ENCODE assay signal across 22 cellular contexts in the genomic region with DNA sequence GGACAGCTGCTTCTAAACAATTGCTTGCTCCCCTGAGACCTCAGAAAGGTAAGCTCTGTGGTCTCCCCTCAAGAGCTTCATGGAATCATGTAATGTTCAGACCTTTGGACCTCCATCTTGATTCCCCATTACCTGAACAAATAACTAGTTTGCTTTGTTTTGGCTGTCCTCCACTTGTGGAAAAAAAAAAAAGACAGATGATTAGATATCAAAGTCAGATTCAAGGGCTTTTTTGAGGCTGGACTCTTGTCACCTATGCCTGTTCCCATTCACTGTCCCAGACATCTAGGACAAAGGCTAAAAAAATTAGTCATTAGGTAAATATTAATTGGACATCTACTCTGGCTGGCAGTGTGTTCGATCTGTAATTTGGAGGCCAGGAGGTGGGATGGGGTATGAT. TPM values are rescaled to one million over a fixed set of nuclear protein-coding genes. Genes with fewer than 3 reads are reported as not detected.
DNase-seq lines count a peak whose midpoint lies in the region; ATAC-seq, FAIRE-seq and TF ChIP-seq lines count a peak whose summit lies in the region.
"Had no signal": no experiment of that assay in that cellular context is flagged by ENCODE, and none has a peak within 500 bp of the region (broad histone marks: within the 10 kb centered on the region; RNA-seq: fewer than 3 reads in every experiment).

No MANE protein-coding gene starts in this region.

- H3K4me1 ChIP-seq in BLaER1 = peaks cover 66% of the 10 kb centered on the region
- H3K4me1 ChIP-seq in PC-9 (replicated peaks; ENCODE audit: insufficient read depth) = peaks cover 17% of the 10 kb centered on the region
- H3K4me1 ChIP-seq in HepG2 (ENCODE audit: insufficient read depth, low read length) = peaks cover 18% of the 10 kb centered on the region

- H3K79me2 ChIP-seq in PC-9 (ENCODE audit: low read depth) (no peaks in the 10 kb centered on the region), HepG2 (ENCODE audit: insufficient read depth, low read length) (no peaks in the 10 kb centered on the region)

- intact Hi-C loops in PC-9 (cut with micrococcal nuclease; ENCODE audit: unreplicated experiment) = no loop called here
- intact Hi-C loops in HepG2 (cut with micrococcal nuclease; ENCODE audit: unreplicated experiment) = no loop called here

- H3K36me3 ChIP-seq in BLaER1 (no peaks in the 10 kb centered on the region), PC-9 (ENCODE audit: low read depth) (no peaks in the 10 kb centered on the region), HepG2 (replicated peaks in 1 of 2; ENCODE audit: control insufficient read depth in 1 of 2, insufficient read depth in 2 of 2, low read length in 2 of 2) (no peaks in the 10 kb centered on the region)

- H3K9me3 ChIP-seq in BLaER1 = no peaks in the 10 kb centered on the region
- no peaks in the 10 kb centered on the region for H3K9me3 ChIP-seq in PC-9 (ENCODE audit: insufficient read depth, low read depth)
- no peaks in the 10 kb centered on the region for H3K9me3 ChIP-seq in HepG2 (ENCODE audit: low read length)

- 7% methylated on average over 1 of the region's 1 CpG for WGBS in HepG2 (ENCODE audit: low lambda C conversion rate)

- H4K20me1 ChIP-seq in BLaER1 = no peaks in the 10 kb centered on the region
- no peaks in the 10 kb centered on the region for H4K20me1 ChIP-seq in PC-9 (ENCODE audit: insufficient read depth)
- no peaks in the 10 kb centered on the region for H4K20me1 ChIP-seq in HepG2 (ENCODE audit: insufficient read depth, low read length)

- no peaks in the 10 kb centered on the region for H3K36me3 Mint-ChIP-seq in activated naive CD8-positive, alpha-beta T cell treated with anti-CD3 and anti-CD28 coated beads for 36 hours
- H3K36me3 Mint-ChIP-seq: CD14-positive monocyte; CD4-positive, alpha-beta memory T cell had no signal

- CTCF ChIA-PET in PC-9 (lab: Charles Lee) (no interaction called here), HepG2 (lab: Yijun Ruan, JAX; ENCODE audit: low intra/inter-chr PET ratio, low total read pairs) (no interaction called here)

- in situ Hi-C loops in HepG2 (cut with HindIII; ENCODE audit: extremely low pct_ligation_motif_present, low pct_unique_long_range_greater_than_20kb) = no loop called here

- TF ChIP-seq RAD21 in HepG2 (CRISPR knock-in tag; IDR thresholded peaks at IDR 0.05) = no peak

- no peaks in the 10 kb centered on the region for H3F3A ChIP-seq in PC-9 (ENCODE audit: insufficient read depth, low read depth)

- POLR2A ChIA-PET in PC-9 (lab: Charles Lee; ENCODE audit: unreplicated experiment) (no interaction called here), HepG2 (lab: Yijun Ruan, JAX) (interaction anchor here (1.4 kb wide), 1 partner anchor 11 kb away, joined by 5 read pairs; no protein-coding TSS in a partner anchor)

- H3K27ac ChIP-seq in BLaER1 (no peak overlapping the region), PC-9 (no peak overlapping the region), HepG2 (ENCODE audit: extremely low read length, insufficient read depth, low read length) (no peak overlapping the region)
- H3K27ac ChIP-seq: GM23248 had no signal

- H3K4me3 ChIP-seq in BLaER1 (no peak overlapping the region), PC-9 (no peak overlapping the region), HepG2 (replicated peaks in 1 of 3; ENCODE audit: insufficient read depth in 1 of 3, low read depth in 2 of 3, low read length in 3 of 3) (no peak overlapping the region)
- H3K4me3 ChIP-seq: GM23248 had no signal

- no peak overlapping the region for H3K4me3 Mint-ChIP-seq in activated naive CD8-positive, alpha-beta T cell treated with anti-CD3 and anti-CD28 coated beads for 36 hours
- H3K4me3 Mint-ChIP-seq: CD14-positive monocyte; CD4-positive, alpha-beta memory T cell had no signal

- no peak for FAIRE-seq in HepG2 (lab: Jason Lieb, UNC)
- FAIRE-seq: GM12891, GM18507, H1 had no signal

- H3K4me2 ChIP-seq in BLaER1 = peak overlapping the region; percentile 14
- H3K4me2 ChIP-seq in PC-9 = no peak overlapping the region
- H3K4me2 ChIP-seq in HepG2 (ENCODE audit: low read depth, low read length) = peak overlapping the region; percentile 49

- H3K27me3 Mint-ChIP-seq in activated naive CD8-positive, alpha-beta T cell treated with anti-CD3 and anti-CD28 coated beads for 36 hours = no peaks in the 10 kb centered on the region
- H3K27me3 Mint-ChIP-seq: CD4-positive, alpha-beta memory T cell had no signal

- H3K4me1 Mint-ChIP-seq in activated naive CD8-positive, alpha-beta T cell treated with anti-CD3 and anti-CD28 coated beads for 36 hours = peaks cover 16% of the 10 kb centered on the region

- ATAC-seq in HepG2 (no peak), GM19328 (IDR thresholded peaks at IDR 0.05; ENCODE audit: unreplicated experiment) (no peak)

- no peaks in the 10 kb centered on the region for H3K9me3 Mint-ChIP-seq in activated naive CD8-positive, alpha-beta T cell treated with anti-CD3 and anti-CD28 coated beads for 36 hours
- H3K9me3 Mint-ChIP-seq: CD14-positive monocyte; CD4-positive, alpha-beta memory T cell had no signal

- no peaks in the 10 kb centered on the region for H3K27me3 ChIP-seq in BLaER1
- H3K27me3 ChIP-seq in PC-9 (ENCODE audit: insufficient read depth, low read depth) = no peaks in the 10 kb centered on the region
- no peaks in the 10 kb centered on the region for H3K27me3 ChIP-seq in HepG2 (ENCODE audit: control insufficient read depth in 1 of 2, insufficient read depth in 2 of 2, low read length in 2 of 2)

- no peak for TF ChIP-seq POLR2A in HepG2 (IDR thresholded peaks at IDR 0.05; ENCODE audit: insufficient read depth in 1 of 2, low read depth in 2 of 2, low read length in 2 of 2)

- DNase-seq in PC-9 (no peak), HepG2 (ENCODE audit: low spot score) (peak; percentile 29), glomerular visceral epithelial cell (ENCODE audit: extremely low spot score) (no peak), hypothalamus (lab: John Stamatoyannopoulos, UW) (no peak)
- no peak for DNase-seq in activated naive CD8-positive, alpha-beta T cell treated with anti-CD3 and anti-CD28 coated beads for 36 hours
- DNase-seq: 8988T; Calu3; CD4-positive, alpha-beta memory T cell; COR-L47; DMS53; DMS79 treated with DMSO at 0.1 percent for 48 hours; GF-D8; GM23248; H7; HCEC 1CT had no signal

- BruUV-seq in PC-9 (replicated peaks; lab: Mats Ljungman, UMichigan) (no TSS peak), HepG2 (replicated peaks; lab: Mats Ljungman, UMichigan) (no TSS peak)

- H2AFZ ChIP-seq in PC-9 (0 out of 2 replicates have a peak overlapping the region, but pooled peaks have one; percentile 52), HepG2 (ENCODE audit: low read length) (no peak overlapping the region)
- H2AFZ ChIP-seq: GM23248 had no signal

- TF ChIP-seq CTCF in PC-9 (conservative IDR thresholded peaks at IDR 0.05) (no peak), HepG2 (CRISPR knock-in tag; IDR thresholded peaks at IDR 0.05) (no peak)

- no peaks in the 10 kb centered on the region for H3K9me2 ChIP-seq in PC-9 (ENCODE audit: insufficient read depth)

- no peak overlapping the region for H3K9ac ChIP-seq in BLaER1
- no peak overlapping the region for H3K9ac ChIP-seq in HepG2 (ENCODE audit: insufficient read depth, low read depth, low read length)
- H3K9ac ChIP-seq: GM23248 had no signal

- no peak for TF ChIP-seq EP300 in HepG2 (IDR thresholded peaks at IDR 0.05; ENCODE audit: low read depth in 2 of 2, low read length in 2 of 2)
- no peak for TF ChIP-seq EP300 in HepG2 (CRISPR knock-in tag; IDR thresholded peaks at IDR 0.05; ENCODE audit: borderline replicate concordance)

- H3K27ac Mint-ChIP-seq in activated naive CD8-positive, alpha-beta T cell treated with anti-CD3 and anti-CD28 coated beads for 36 hours = no peak overlapping the region

RNA-seq across cellular contexts. Expression of gene TMEM255A, which starts 13.3 kb away (rescaled TPM):
- total RNA-seq in PC-9 (2021) (9.4 and 16.7 TPM in 2 replicates), HepG2 (2016; rRNA removed; fragmentation: Illumina TruSeq; extraction: Trizol) (0.40 and 0.56 TPM in 2 replicates)
- total RNA-seq in HepG2 (2016; cell fraction: cytosol; rRNA removed; fragmentation: Illumina TruSeq; extraction: Trizol; ENCODE audit: low read depth) = 0.09 TPM in 1 of 2 replicates, not detected in the other
- 0.32 and 0.62 TPM in 2 replicates for total RNA-seq in HepG2 (2016; cell fraction: insoluble cytoplasmic fraction; rRNA removed; fragmentation: Illumina TruSeq; extraction: Trizol)
- 0.43 and 0.48 TPM in 2 replicates for total RNA-seq in HepG2 (2016; cell fraction: membrane; rRNA removed; fragmentation: Illumina TruSeq; extraction: Trizol)
- 0.34 and 0.43 TPM in 2 replicates for total RNA-seq in HepG2 (2016; cell fraction: nucleus; rRNA removed; fragmentation: Illumina TruSeq; extraction: Trizol)
- 0.13 TPM in 2 replicates for polyA plus RNA-seq in HepG2 (2011; rRNA removed)
- polyA plus RNA-seq in HepG2 (2011; cell fraction: cytosol; rRNA removed) = 0.09 and 0.13 TPM in 2 replicates
- polyA plus RNA-seq in HepG2 (2011; cell fraction: nucleus; rRNA removed) = 0.03 and 0.10 TPM in 2 replicates
- polyA plus RNA-seq in HepG2 (2012) = 0.04 and 0.17 TPM in 2 replicates
- polyA plus RNA-seq in HepG2 (2016; cell fraction: cytosol; fragmentation: Illumina TruSeq; extraction: Trizol; ENCODE audit: low read depth) = 0.19 and 0.23 TPM in 2 replicates
- polyA plus RNA-seq in HepG2 (2016; cell fraction: insoluble cytoplasmic fraction; fragmentation: Illumina TruSeq; extraction: Trizol; ENCODE audit: low read depth) = 0.99 and 1.5 TPM in 2 replicates
- polyA plus RNA-seq in HepG2 (2016; cell fraction: membrane; fragmentation: Illumina TruSeq; extraction: Trizol; ENCODE audit: low read depth) = 0.65 and 0.84 TPM in 2 replicates
- polyA plus RNA-seq in HepG2 (2016; cell fraction: nucleus; fragmentation: Illumina TruSeq; extraction: Trizol; ENCODE audit: insufficient read depth, low read depth) = 0.89 and 1.1 TPM in 2 replicates
- 0.14 TPM in 1 of 2 replicates, not detected in the other for polyA minus RNA-seq in HepG2 (2011; rRNA and poly(A)+ RNA removed; ENCODE audit: low replicate concordance)
- polyA minus RNA-seq in HepG2 (2011; cell fraction: cytosol; rRNA and poly(A)+ RNA removed) = 0.18 TPM in 1 of 2 replicates, not detected in the other
- 0.25 and 0.39 TPM in 2 replicates for polyA minus RNA-seq in HepG2 (2011; cell fraction: nucleus; rRNA and poly(A)+ RNA removed)
- total RNA-seq in activated naive CD8-positive, alpha-beta T cell treated with anti-CD3 and anti-CD28 coated beads for 36 hours = not detected
- total RNA-seq: Calu3, G401, GM23248 had no signal
- polyA plus RNA-seq: GM23248 had no signal

RNA-seq across cellular contexts. Expression of gene ZBTB33, which starts 47.3 kb away (rescaled TPM):
- 19.1 and 29.0 TPM in 2 replicates for total RNA-seq in PC-9 (2021)
- total RNA-seq in HepG2 (2016; rRNA removed; fragmentation: Illumina TruSeq; extraction: Trizol) = 20.2 and 36.2 TPM in 2 replicates
- 1.4 and 1.7 TPM in 2 replicates for total RNA-seq in HepG2 (2016; cell fraction: cytosol; rRNA removed; fragmentation: Illumina TruSeq; extraction: Trizol; ENCODE audit: low read depth)
- 19.7 and 35.0 TPM in 2 replicates for total RNA-seq in HepG2 (2016; cell fraction: insoluble cytoplasmic fraction; rRNA removed; fragmentation: Illumina TruSeq; extraction: Trizol)
- total RNA-seq in HepG2 (2016; cell fraction: membrane; rRNA removed; fragmentation: Illumina TruSeq; extraction: Trizol) = 7.5 and 8.5 TPM in 2 replicates
- 20.0 and 21.0 TPM in 2 replicates for total RNA-seq in HepG2 (2016; cell fraction: nucleus; rRNA removed; fragmentation: Illumina TruSeq; extraction: Trizol)
- 5.7 and 6.5 TPM in 2 replicates for polyA plus RNA-seq in HepG2 (2011; rRNA removed)
- 2.2 and 4.1 TPM in 2 replicates for polyA plus RNA-seq in HepG2 (2011; cell fraction: cytosol; rRNA removed)
- polyA plus RNA-seq in HepG2 (2011; cell fraction: nucleus; rRNA removed) = 3.3 and 6.2 TPM in 2 replicates
- 10.2 and 10.9 TPM in 2 replicates for polyA plus RNA-seq in HepG2 (2012)
- 0.65 and 0.86 TPM in 2 replicates for polyA plus RNA-seq in HepG2 (2016; cell fraction: cytosol; fragmentation: Illumina TruSeq; extraction: Trizol; ENCODE audit: low read depth)
- 29.1 and 30.2 TPM in 2 replicates for polyA plus RNA-seq in HepG2 (2016; cell fraction: insoluble cytoplasmic fraction; fragmentation: Illumina TruSeq; extraction: Trizol; ENCODE audit: low read depth)
- polyA plus RNA-seq in HepG2 (2016; cell fraction: membrane; fragmentation: Illumina TruSeq; extraction: Trizol; ENCODE audit: low read depth) = 3.3 and 4.2 TPM in 2 replicates
- 20.6 and 21.7 TPM in 2 replicates for polyA plus RNA-seq in HepG2 (2016; cell fraction: nucleus; fragmentation: Illumina TruSeq; extraction: Trizol; ENCODE audit: insufficient read depth, low read depth)
- 7.5 and 15.3 TPM in 2 replicates for polyA minus RNA-seq in HepG2 (2011; rRNA and poly(A)+ RNA removed; ENCODE audit: low replicate concordance)
- 13.4 and 17.0 TPM in 2 replicates for polyA minus RNA-seq in HepG2 (2011; cell fraction: cytosol; rRNA and poly(A)+ RNA removed)
- 12.9 and 15.8 TPM in 2 replicates for polyA minus RNA-seq in HepG2 (2011; cell fraction: nucleus; rRNA and poly(A)+ RNA removed)
- 10 to 100 TPM; 13.9 to 14.0 TPM for total RNA-seq in activated naive CD8-positive, alpha-beta T cell treated with anti-CD3 and anti-CD28 coated beads for 36 hours
